ENCODE assay signal across 28 cellular contexts in the genomic region with DNA sequence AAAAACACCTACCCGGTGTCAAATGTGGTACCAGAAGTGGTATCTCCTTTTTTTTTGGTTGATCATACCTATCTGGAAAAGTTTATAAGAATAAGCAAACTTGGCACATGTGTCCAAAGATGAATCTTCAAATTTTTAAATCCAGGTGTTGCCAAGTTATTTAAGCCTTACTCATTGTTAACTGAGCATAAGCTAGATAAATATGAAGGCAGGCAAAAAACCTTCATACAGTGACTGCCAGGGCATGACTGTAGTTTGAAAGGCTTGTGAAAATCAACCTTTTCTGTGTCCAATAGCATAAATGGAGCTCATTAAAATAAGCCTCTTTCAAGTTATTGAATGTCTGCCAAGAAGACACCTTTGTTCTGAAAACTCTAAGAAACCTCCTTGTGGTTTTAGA.
"Had no signal": no experiment of that assay in that cellular context is flagged by ENCODE, and none has a peak within 500 bp of the region (broad histone marks: within the 10 kb centered on the region; RNA-seq: fewer than 3 reads in every experiment).

No MANE protein-coding gene starts in this region.

- H3K36me3 ChIP-seq: brain microvascular endothelial cell, gastrocnemius medialis, heart left ventricle had no signal

- ATAC-seq: activated CD4-positive, alpha-beta T cell treated with anti-CD3 and anti-CD28 coated beads for 36 hours; activated CD8-positive, alpha-beta memory T cell treated with anti-CD3 and anti-CD28 coated beads, Interleukin-2, amount 10 ng/mL, durations not matched to agents 7 days and 5 days; activated CD8-positive, alpha-beta T cell treated with anti-CD3 and anti-CD28 coated beads, Interleukin-2, amount 10 ng/mL, durations not matched to agents 7 days and 5 days; activated T-cell treated with anti-CD3 and anti-CD28 coated beads, Interleukin-2, amount 50 U/mL, for 72 hours; effector memory CD8-positive, alpha-beta T cell; gastrocnemius medialis; heart left ventricle had no signal

- H3K9me3 ChIP-seq: gastrocnemius medialis had no signal

- DNase-seq: activated CD4-positive, alpha-beta memory T cell treated with anti-CD3 and anti-CD28 coated beads for 36 hours; activated CD4-positive, alpha-beta T cell treated with anti-CD3 and anti-CD28 coated beads for 36 hours; activated CD4-positive, alpha-beta T cell treated with anti-CD3 and anti-CD28 coated beads, Interleukin-2, amount 10 ng/mL, durations not matched to agents 24 days and 14 days; activated CD4-positive, CD25-positive, alpha-beta regulatory T cell; activated CD4-positive, CD25-positive, alpha-beta regulatory T cell treated with anti-CD3 and anti-CD28 coated beads, Interleukin-2, amount 50 U/mL, for 72 hours; activated CD8-positive, alpha-beta memory T cell treated with anti-CD3 and anti-CD28 coated beads, Interleukin-2, amount 10 ng/mL, durations not matched to agents 7 days and 5 days; activated CD8-positive, alpha-beta memory T cell treated with anti-CD3 and anti-CD28 coated beads, Interleukin-2, amount 50 U/mL, for 4 hours; activated CD8-positive, alpha-beta T cell treated with anti-CD3 and anti-CD28 coated beads, Interleukin-2, amount 10 ng/mL, durations not matched to agents 7 days and 5 days; activated gamma-delta T cell treated with Interleukin-2 at 50 U/mL for 16 hours; activated naive CD4-positive, alpha-beta T cell treated with anti-CD3 and anti-CD28 coated beads, Interleukin-2, amount 50 U/mL, for 16 hours; activated naive CD4-positive, alpha-beta T cell treated with Interleukin-2 at 50 U/mL for 16 hours; activated T-cell treated with anti-CD3 and anti-CD28 coated beads, Interleukin-2, amount 50 U/mL, for 1 hour; activated T-cell treated with anti-CD3 and anti-CD28 coated beads, Interleukin-2, amount 50 U/mL, for 72 hours; amniotic stem cell; anterior cingulate cortex; brain microvascular endothelial cell; caudate nucleus; cortex of kidney; dermis blood vessel endothelial cell; effector CD4-positive, alpha-beta T cell; effector memory CD8-positive, alpha-beta T cell; foreskin fibroblast; gastrocnemius medialis; glutamatergic neuron; heart left ventricle; T-helper 2 cell had no signal

- H3K4me1 Mint-ChIP-seq: activated CD4-positive, alpha-beta T cell treated with anti-CD3 and anti-CD28 coated beads for 36 hours; activated CD4-positive, alpha-beta T cell treated with anti-CD3 and anti-CD28 coated beads, Interleukin-2, amount 10 ng/mL, durations not matched to agents 24 days and 14 days; activated CD8-positive, alpha-beta memory T cell treated with anti-CD3 and anti-CD28 coated beads, Interleukin-2, amount 10 ng/mL, durations not matched to agents 7 days and 5 days had no signal

- H3K4me1 ChIP-seq: gastrocnemius medialis had no signal

- H3K27ac Mint-ChIP-seq: activated CD4-positive, alpha-beta memory T cell treated with anti-CD3 and anti-CD28 coated beads for 36 hours; activated CD4-positive, alpha-beta T cell treated with anti-CD3 and anti-CD28 coated beads for 36 hours; activated CD4-positive, alpha-beta T cell treated with anti-CD3 and anti-CD28 coated beads, Interleukin-2, amount 10 ng/mL, durations not matched to agents 24 days and 14 days; activated CD8-positive, alpha-beta memory T cell treated with anti-CD3 and anti-CD28 coated beads, Interleukin-2, amount 10 ng/mL, durations not matched to agents 7 days and 5 days; activated CD8-positive, alpha-beta T cell treated with anti-CD3 and anti-CD28 coated beads, Interleukin-2, amount 10 ng/mL, durations not matched to agents 7 days and 5 days; activated naive CD8-positive, alpha-beta T cell; activated T-cell treated with anti-CD3 and anti-CD28 coated beads, Interleukin-2, amount 50 U/mL, for 72 hours; effector memory CD8-positive, alpha-beta T cell had no signal

- H3K4me3 ChIP-seq: gastrocnemius medialis, heart left ventricle had no signal

- H3K4me3 Mint-ChIP-seq: activated CD4-positive, alpha-beta memory T cell treated with anti-CD3 and anti-CD28 coated beads for 36 hours; activated CD4-positive, alpha-beta T cell treated with anti-CD3 and anti-CD28 coated beads for 36 hours; activated CD4-positive, alpha-beta T cell treated with anti-CD3 and anti-CD28 coated beads, Interleukin-2, amount 10 ng/mL, durations not matched to agents 24 days and 14 days; activated CD8-positive, alpha-beta memory T cell treated with anti-CD3 and anti-CD28 coated beads, Interleukin-2, amount 10 ng/mL, durations not matched to agents 7 days and 5 days; activated CD8-positive, alpha-beta T cell treated with anti-CD3 and anti-CD28 coated beads, Interleukin-2, amount 10 ng/mL, durations not matched to agents 7 days and 5 days; activated naive CD8-positive, alpha-beta T cell; activated T-cell treated with anti-CD3 and anti-CD28 coated beads, Interleukin-2, amount 50 U/mL, for 72 hours; effector memory CD8-positive, alpha-beta T cell had no signal

- H3K27me3 Mint-ChIP-seq: activated CD4-positive, alpha-beta memory T cell treated with anti-CD3 and anti-CD28 coated beads for 36 hours; activated CD4-positive, alpha-beta T cell treated with anti-CD3 and anti-CD28 coated beads for 36 hours; activated CD4-positive, alpha-beta T cell treated with anti-CD3 and anti-CD28 coated beads, Interleukin-2, amount 10 ng/mL, durations not matched to agents 24 days and 14 days; activated CD8-positive, alpha-beta memory T cell treated with anti-CD3 and anti-CD28 coated beads, Interleukin-2, amount 10 ng/mL, durations not matched to agents 7 days and 5 days; activated naive CD8-positive, alpha-beta T cell; effector memory CD8-positive, alpha-beta T cell had no signal

- H3K27ac ChIP-seq: brain microvascular endothelial cell, epithelial cell of prostate, gastrocnemius medialis, heart left ventricle had no signal

- H3K27me3 ChIP-seq: brain microvascular endothelial cell, gastrocnemius medialis, heart left ventricle had no signal

- H3K36me3 Mint-ChIP-seq: activated CD8-positive, alpha-beta memory T cell treated with anti-CD3 and anti-CD28 coated beads, Interleukin-2, amount 10 ng/mL, durations not matched to agents 7 days and 5 days; activated naive CD8-positive, alpha-beta T cell had no signal
